Comparison of ENCODE assay signal across 33 cellular contexts in the genomic region with DNA sequence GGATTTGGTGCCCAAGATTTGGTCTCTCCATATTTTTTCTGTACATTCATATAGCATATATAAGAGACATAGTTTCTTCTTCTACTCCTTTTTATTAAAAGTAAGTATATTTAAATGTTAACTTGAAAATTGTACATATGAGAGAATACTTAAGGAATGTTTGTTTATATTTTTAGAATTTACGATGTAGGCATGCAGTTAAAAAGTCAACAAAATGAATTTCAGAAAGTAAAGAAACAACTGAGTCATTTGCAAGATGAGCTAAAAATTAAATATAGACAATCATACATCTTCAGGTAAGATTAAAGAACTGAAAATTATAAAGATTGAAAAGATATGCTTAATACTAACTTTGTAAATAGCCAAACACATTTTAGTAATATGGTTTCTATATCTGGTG.
"Had no signal": no experiment of that assay in that cellular context is flagged by ENCODE, and none has a peak within 500 bp of the region (broad histone marks: within the 10 kb centered on the region; RNA-seq: fewer than 3 reads in every experiment).

No MANE protein-coding gene starts in this region.

- H3K27me3 ChIP-seq: adrenal gland, body of pancreas, brain microvascular endothelial cell, breast epithelium had no signal

- FAIRE-seq: astrocyte, TTC549 had no signal

- H3K4me1 ChIP-seq: adrenal gland, body of pancreas, breast epithelium had no signal

- DNase-seq: activated B cell treated with CpG ODN at 0.5 μM for 24 hours; activated CD4-positive, alpha-beta memory T cell treated with anti-CD3 and anti-CD28 coated beads for 36 hours; activated CD4-positive, alpha-beta T cell treated with anti-CD3 and anti-CD28 coated beads for 4 hours; activated CD4-positive, alpha-beta T cell treated with anti-CD3 and anti-CD28 coated beads, Interleukin-2, amount 10 ng/mL, durations not matched to agents 24 days and 14 days; activated CD4-positive, alpha-beta T cell treated with anti-CD3 and anti-CD28 coated beads, Interleukin-2, amount 50 U/mL, for 1 hour; activated CD4-positive, alpha-beta T cell treated with anti-CD3 and anti-CD28 coated beads, Interleukin-2, amount 50 U/mL, for 4 hours; activated CD4-positive, CD25-positive, alpha-beta regulatory T cell treated with anti-CD3 and anti-CD28 coated beads, Interleukin-2, amount 50 U/mL, for 72 hours; activated CD8-positive, alpha-beta memory T cell treated with anti-CD3 and anti-CD28 coated beads, Interleukin-2, amount 50 U/mL, for 4 hours; activated CD8-positive, alpha-beta T cell treated with anti-CD3 and anti-CD28 coated beads for 36 hours; activated effector memory CD4-positive, alpha-beta T cell treated with anti-CD3 and anti-CD28 coated beads, Interleukin-2, amount 50 U/mL, for 16 hours; activated gamma-delta T cell treated with Interleukin-2 at 50 U/mL for 16 hours; activated naive CD4-positive, alpha-beta T cell; activated naive CD4-positive, alpha-beta T cell treated with anti-CD3 and anti-CD28 coated beads for 36 hours; activated naive CD4-positive, alpha-beta T cell treated with anti-CD3 and anti-CD28 coated beads, Interleukin-2, amount 50 U/mL, for 16 hours; activated naive CD8-positive, alpha-beta T cell treated with anti-CD3 and anti-CD28 coated beads for 36 hours; activated T-cell treated with anti-CD3 and anti-CD28 coated beads for 4 hours; activated T-cell treated with anti-CD3 and anti-CD28 coated beads, Interleukin-2, amount 50 U/mL, for 1 hour; activated T-cell treated with anti-CD3 and anti-CD28 coated beads, Interleukin-2, amount 50 U/mL, for 4 hours; activated T-cell treated with anti-CD3 and anti-CD28 coated beads, Interleukin-2, amount 50 U/mL, for 72 hours; adrenal gland; amniotic stem cell; aorta; body of pancreas; brain microvascular endothelial cell; central memory CD4-positive, alpha-beta T cell; T-helper 2 cell; T-helper 9 cell had no signal

- H3K9me3 ChIP-seq: body of pancreas, breast epithelium had no signal

- ATAC-seq: activated CD8-positive, alpha-beta T cell treated with anti-CD3 and anti-CD28 coated beads for 36 hours; activated naive CD4-positive, alpha-beta T cell treated with anti-CD3 and anti-CD28 coated beads, Interleukin-2, amount 50 U/mL, for 72 hours; activated T-cell treated with anti-CD3 and anti-CD28 coated beads, Interleukin-2, amount 50 U/mL, for 4 hours; activated T-cell treated with anti-CD3 and anti-CD28 coated beads, Interleukin-2, amount 50 U/mL, for 72 hours; activated T-helper 17 cell treated with anti-CD3 and anti-CD28 coated beads, Interleukin-2, amount 50 U/mL, for 72 hours; body of pancreas had no signal

- H3K36me3 ChIP-seq: adrenal gland, brain microvascular endothelial cell, breast epithelium had no signal

- H3K27ac ChIP-seq: adrenal gland, body of pancreas, brain microvascular endothelial cell, breast epithelium, VCaP had no signal

- H3K4me3 ChIP-seq: adrenal gland, body of pancreas, breast epithelium had no signal
